Comparison of ENCODE assay signal across 2 cellular contexts in genomic region chr2:200302940-200303727, GRCh38.
A peak's percentile ranks its signal among the peaks of the same experiment; 100 is the strongest.
TF ChIP-seq lines count a peak whose summit lies in the region.

No MANE protein-coding gene starts in this region.

TF ChIP-seq in IMR-90, 13 proteins besides CTCF, POLR2A, EP300 and RAD21:
- TF ChIP-seq FOS (IDR thresholded peaks at IDR 0.05; ENCODE audit: low read depth, low read length), result peak; percentile 45; the same call in 1 of the 2 replicates
- TF ChIP-seq MAFK (IDR thresholded peaks at IDR 0.05; ENCODE audit: low read depth, low read length), result peak; percentile 13; the same call in 1 of the 2 replicates
- TF ChIP-seq RCOR1 (IDR thresholded peaks at IDR 0.05; ENCODE audit: insufficient replicate concordance, low read length), result no peak
- TF ChIP-seq, protein P1, sequence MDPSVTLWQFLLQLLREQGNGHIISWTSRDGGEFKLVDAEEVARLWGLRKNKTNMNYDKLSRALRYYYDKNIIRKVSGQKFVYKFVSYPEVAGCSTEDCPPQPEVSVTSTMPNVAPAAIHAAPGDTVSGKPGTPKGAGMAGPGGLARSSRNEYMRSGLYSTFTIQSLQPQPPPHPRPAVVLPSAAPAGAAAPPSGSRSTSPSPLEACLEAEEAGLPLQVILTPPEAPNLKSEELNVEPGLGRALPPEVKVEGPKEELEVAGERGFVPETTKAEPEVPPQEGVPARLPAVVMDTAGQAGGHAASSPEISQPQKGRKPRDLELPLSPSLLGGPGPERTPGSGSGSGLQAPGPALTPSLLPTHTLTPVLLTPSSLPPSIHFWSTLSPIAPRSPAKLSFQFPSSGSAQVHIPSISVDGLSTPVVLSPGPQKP (IDR thresholded peaks at IDR 0.05; ENCODE audit: borderline replicate concordance, low read depth, low read length), result no peak
- no peak for TF ChIP-seq RFX5 (IDR thresholded peaks at IDR 0.05; ENCODE audit: low read depth, low read length)
- peak; percentile 94 for TF ChIP-seq CEBPB (IDR thresholded peaks at IDR 0.05; ENCODE audit: low read depth, low read length)
- no peak for TF ChIP-seq BHLHE40 (IDR thresholded peaks at IDR 0.05; ENCODE audit: low read depth, low read length)
- TF ChIP-seq NFE2L2 (IDR thresholded peaks at IDR 0.05; ENCODE audit: low read depth, low read length), result no peak
- no peak for TF ChIP-seq SMC3 (IDR thresholded peaks at IDR 0.05; ENCODE audit: low read depth, low read length)
- TF ChIP-seq MXI1 (IDR thresholded peaks at IDR 0.05; ENCODE audit: borderline replicate concordance, low read depth, low read length), result no peak
- TF ChIP-seq, protein P2, sequence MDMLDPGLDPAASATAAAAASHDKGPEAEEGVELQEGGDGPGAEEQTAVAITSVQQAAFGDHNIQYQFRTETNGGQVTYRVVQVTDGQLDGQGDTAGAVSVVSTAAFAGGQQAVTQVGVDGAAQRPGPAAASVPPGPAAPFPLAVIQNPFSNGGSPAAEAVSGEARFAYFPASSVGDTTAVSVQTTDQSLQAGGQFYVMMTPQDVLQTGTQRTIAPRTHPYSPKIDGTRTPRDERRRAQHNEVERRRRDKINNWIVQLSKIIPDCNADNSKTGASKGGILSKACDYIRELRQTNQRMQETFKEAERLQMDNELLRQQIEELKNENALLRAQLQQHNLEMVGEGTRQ (IDR thresholded peaks at IDR 0.05; ENCODE audit: low read depth, low read length), result peak; percentile 56
- TF ChIP-seq CHD1 (IDR thresholded peaks at IDR 0.05; ENCODE audit: low read depth, low read length), result no peak

TF ChIP-seq in K562, 482 proteins besides CTCF, POLR2A, EP300 and RAD21:
- TF ChIP-seq ARID2 (IDR thresholded peaks at IDR 0.05), result no peak
- TF ChIP-seq, protein P3, sequence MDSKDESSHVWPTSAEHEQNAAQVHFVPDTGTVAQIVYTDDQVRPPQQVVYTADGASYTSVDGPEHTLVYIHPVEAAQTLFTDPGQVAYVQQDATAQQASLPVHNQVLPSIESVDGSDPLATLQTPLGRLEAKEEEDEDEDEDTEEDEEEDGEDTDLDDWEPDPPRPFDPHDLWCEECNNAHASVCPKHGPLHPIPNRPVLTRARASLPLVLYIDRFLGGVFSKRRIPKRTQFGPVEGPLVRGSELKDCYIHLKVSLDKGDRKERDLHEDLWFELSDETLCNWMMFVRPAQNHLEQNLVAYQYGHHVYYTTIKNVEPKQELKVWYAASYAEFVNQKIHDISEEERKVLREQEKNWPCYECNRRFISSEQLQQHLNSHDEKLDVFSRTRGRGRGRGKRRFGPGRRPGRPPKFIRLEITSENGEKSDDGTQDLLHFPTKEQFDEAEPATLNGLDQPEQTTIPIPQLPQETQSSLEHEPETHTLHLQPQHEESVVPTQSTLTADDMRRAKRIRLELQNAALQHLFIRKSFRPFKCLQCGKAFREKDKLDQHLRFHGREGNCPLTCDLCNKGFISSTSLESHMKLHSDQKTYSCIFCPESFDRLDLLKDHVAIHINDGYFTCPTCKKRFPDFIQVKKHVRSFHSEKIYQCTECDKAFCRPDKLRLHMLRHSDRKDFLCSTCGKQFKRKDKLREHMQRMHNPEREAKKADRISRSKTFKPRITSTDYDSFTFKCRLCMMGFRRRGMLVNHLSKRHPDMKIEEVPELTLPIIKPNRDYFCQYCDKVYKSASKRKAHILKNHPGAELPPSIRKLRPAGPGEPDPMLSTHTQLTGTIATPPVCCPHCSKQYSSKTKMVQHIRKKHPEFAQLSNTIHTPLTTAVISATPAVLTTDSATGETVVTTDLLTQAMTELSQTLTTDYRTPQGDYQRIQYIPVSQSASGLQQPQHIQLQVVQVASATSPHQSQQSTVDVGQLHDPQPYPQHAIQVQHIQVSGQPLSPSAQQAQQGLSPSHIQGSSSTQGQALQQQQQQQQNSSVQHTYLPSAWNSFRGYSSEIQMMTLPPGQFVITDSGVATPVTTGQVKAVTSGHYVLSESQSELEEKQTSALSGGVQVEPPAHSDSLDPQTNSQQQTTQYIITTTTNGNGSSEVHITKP (IDR thresholded peaks at IDR 0.05; ENCODE audit: partially characterized antibody), result peak; percentile 60
